ENCODE assay signal across 24 cellular contexts in the genomic region with DNA sequence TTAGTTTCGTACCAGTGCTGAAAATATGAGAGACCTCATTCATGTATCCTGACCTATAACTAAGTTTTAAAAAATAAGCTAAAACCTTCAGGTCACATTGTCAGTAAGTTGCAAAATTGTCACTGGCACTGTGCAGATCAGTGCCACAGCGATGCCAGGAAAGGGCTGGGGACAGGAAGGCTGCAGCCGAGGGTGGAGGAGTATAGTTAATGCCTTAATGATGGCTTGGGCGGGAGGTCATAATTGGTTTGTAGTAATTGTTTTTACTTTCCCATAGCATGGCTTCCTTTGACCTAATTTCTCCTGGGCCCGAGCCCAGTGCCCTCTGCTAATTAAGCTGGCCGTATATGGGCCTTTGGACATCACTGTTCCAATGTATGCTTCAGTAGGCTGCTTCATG.
"Had no signal": no experiment of that assay in that cellular context is flagged by ENCODE, and none has a peak within 500 bp of the region (broad histone marks: within the 10 kb centered on the region; RNA-seq: fewer than 3 reads in every experiment).

No MANE protein-coding gene starts in this region.

- DNase-seq: activated CD4-positive, alpha-beta memory T cell treated with anti-CD3 and anti-CD28 coated beads for 36 hours; activated CD4-positive, alpha-beta T cell treated with anti-CD3 and anti-CD28 coated beads, Interleukin-2, amount 10 ng/mL, durations not matched to agents 7 days and 5 days; activated CD4-positive, CD25-positive, alpha-beta regulatory T cell; activated CD8-positive, alpha-beta memory T cell treated with anti-CD3 and anti-CD28 coated beads for 24 hours; activated gamma-delta T cell treated with Interleukin-2 at 50 U/mL for 16 hours; activated naive CD4-positive, alpha-beta T cell treated with anti-CD3 and anti-CD28 coated beads, Interleukin-2, amount 10 ng/mL, durations not matched to agents 7 days and 5 days; activated naive CD8-positive, alpha-beta T cell treated with anti-CD3 and anti-CD28 coated beads for 36 hours; activated T-cell treated with anti-CD3 and anti-CD28 coated beads, Interleukin-2, amount 50 U/mL, for 72 hours; brain microvascular endothelial cell; NCI-H1092; NCI-H1694; NCI-H2029; NCI-H2107; NCI-H2171 treated with DMSO at 0.1 percent for 48 hours; NCI-H226; NCI-H82; PC-3; SIG-M5; T-helper 2 cell; T1000 had no signal

- H3K36me3 Mint-ChIP-seq: activated CD4-positive, alpha-beta memory T cell treated with anti-CD3 and anti-CD28 coated beads for 36 hours; activated naive CD4-positive, alpha-beta T cell treated with anti-CD3 and anti-CD28 coated beads, Interleukin-2, amount 10 ng/mL, durations not matched to agents 7 days and 5 days; activated naive CD8-positive, alpha-beta T cell treated with anti-CD3 and anti-CD28 coated beads for 36 hours had no signal

- H3K27ac Mint-ChIP-seq: activated CD4-positive, alpha-beta memory T cell treated with anti-CD3 and anti-CD28 coated beads for 36 hours; activated CD4-positive, alpha-beta T cell treated with anti-CD3 and anti-CD28 coated beads, Interleukin-2, amount 10 ng/mL, durations not matched to agents 7 days and 5 days; activated naive CD4-positive, alpha-beta T cell treated with anti-CD3 and anti-CD28 coated beads, Interleukin-2, amount 10 ng/mL, durations not matched to agents 7 days and 5 days; activated naive CD8-positive, alpha-beta T cell treated with anti-CD3 and anti-CD28 coated beads for 36 hours; activated T-cell treated with anti-CD3 and anti-CD28 coated beads, Interleukin-2, amount 50 U/mL, for 72 hours; activated T-helper 2 cell treated with anti-CD3 and anti-CD28 coated beads, Interferon-gamma antibody, Interleukin-2, Interleukin-4, amounts not matched to agents 10 μg/mL and 5 μg/mL and 100 μg/mL, durations not matched to agents 14 hours and 24 hours and 36 hours had no signal

- H3K4me3 ChIP-seq: cardiac muscle cell had no signal

- ATAC-seq: activated T-cell treated with anti-CD3 and anti-CD28 coated beads, Interleukin-2, amount 50 U/mL, for 72 hours; PC-3 had no signal

- H3K27me3 ChIP-seq: brain microvascular endothelial cell, cardiac muscle cell had no signal

- H3K4me2 ChIP-seq: KMS-11 had no signal

- H3K4me1 Mint-ChIP-seq: activated CD4-positive, alpha-beta T cell treated with anti-CD3 and anti-CD28 coated beads, Interleukin-2, amount 10 ng/mL, durations not matched to agents 7 days and 5 days; activated naive CD4-positive, alpha-beta T cell treated with anti-CD3 and anti-CD28 coated beads, Interleukin-2, amount 10 ng/mL, durations not matched to agents 7 days and 5 days; activated naive CD8-positive, alpha-beta T cell treated with anti-CD3 and anti-CD28 coated beads for 36 hours had no signal

- H3K36me3 ChIP-seq: brain microvascular endothelial cell, cardiac muscle cell had no signal

- H3K27ac ChIP-seq: brain microvascular endothelial cell, cardiac muscle cell, KMS-11, VCaP had no signal

- H3K9me3 Mint-ChIP-seq: activated CD4-positive, alpha-beta memory T cell treated with anti-CD3 and anti-CD28 coated beads for 36 hours; activated CD4-positive, alpha-beta T cell treated with anti-CD3 and anti-CD28 coated beads, Interleukin-2, amount 10 ng/mL, durations not matched to agents 7 days and 5 days; activated naive CD4-positive, alpha-beta T cell treated with anti-CD3 and anti-CD28 coated beads, Interleukin-2, amount 10 ng/mL, durations not matched to agents 7 days and 5 days; activated T-cell treated with anti-CD3 and anti-CD28 coated beads, Interleukin-2, amount 50 U/mL, for 72 hours; activated T-helper 2 cell treated with anti-CD3 and anti-CD28 coated beads, Interferon-gamma antibody, Interleukin-2, Interleukin-4, amounts not matched to agents 10 μg/mL and 5 μg/mL and 100 μg/mL, durations not matched to agents 14 hours and 24 hours and 36 hours had no signal

- H3K4me3 Mint-ChIP-seq: activated CD4-positive, alpha-beta memory T cell treated with anti-CD3 and anti-CD28 coated beads for 36 hours; activated CD4-positive, alpha-beta T cell treated with anti-CD3 and anti-CD28 coated beads, Interleukin-2, amount 10 ng/mL, durations not matched to agents 7 days and 5 days; activated naive CD4-positive, alpha-beta T cell treated with anti-CD3 and anti-CD28 coated beads, Interleukin-2, amount 10 ng/mL, durations not matched to agents 7 days and 5 days; activated naive CD8-positive, alpha-beta T cell treated with anti-CD3 and anti-CD28 coated beads for 36 hours; activated T-cell treated with anti-CD3 and anti-CD28 coated beads, Interleukin-2, amount 50 U/mL, for 72 hours had no signal
